ENCODE assay signal across 30 cellular contexts in the genomic region with DNA sequence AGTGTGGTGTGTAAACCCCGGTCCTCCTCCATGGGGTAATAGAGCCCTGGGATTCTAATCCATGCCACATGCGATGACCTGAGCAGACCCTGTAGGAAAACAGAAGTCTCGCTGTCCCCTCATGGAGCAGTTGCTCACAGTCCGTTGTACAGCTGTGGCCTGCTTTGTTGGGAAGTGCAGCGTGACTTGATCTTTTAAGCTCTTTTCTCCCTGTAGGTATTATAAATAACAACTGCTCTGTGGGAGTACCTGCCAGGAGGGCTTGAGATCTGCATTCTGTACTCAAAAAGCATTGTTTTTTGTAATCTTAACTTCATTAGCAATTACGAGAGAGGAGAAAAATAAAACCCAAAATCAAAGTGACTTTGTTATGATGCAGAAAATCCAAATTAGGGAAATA. TPM values are rescaled to one million over a fixed set of nuclear protein-coding genes. Genes with fewer than 3 reads are reported as not detected.
DNase-seq lines count a peak whose midpoint lies in the region; ATAC-seq, FAIRE-seq and TF ChIP-seq lines count a peak whose summit lies in the region.
"Had no signal": no experiment of that assay in that cellular context is flagged by ENCODE, and none has a peak within 500 bp of the region (broad histone marks: within the 10 kb centered on the region; RNA-seq: fewer than 3 reads in every experiment).

No MANE protein-coding gene starts in this region.

- no peaks in the 10 kb centered on the region for H3K36me3 ChIP-seq in H1 (ENCODE audit: control insufficient read depth in 2 of 4, insufficient read depth in 4 of 4, low read length in 3 of 4)
- H3K36me3 ChIP-seq: left ventricle myocardium inferior, upper lobe of right lung had no signal

- H4K8ac ChIP-seq in H1 (ENCODE audit: extremely low read depth, insufficient read depth, low read length): no peak overlapping the region

- no peak overlapping the region for H2BK5ac ChIP-seq in H1 (ENCODE audit: low read depth, low read length)

- no peak overlapping the region for H3K4ac ChIP-seq in H1 (replicated peaks; ENCODE audit: insufficient read length, low read depth, low read length)

- H3K9me3 ChIP-seq in H1 (ENCODE audit: insufficient read depth in 2 of 2, low read depth in 1 of 2, low read length in 1 of 2): no peaks in the 10 kb centered on the region
- H3K9me3 ChIP-seq: left ventricle myocardium inferior, SK-N-SH, upper lobe of right lung had no signal

- H4K91ac ChIP-seq in H1 (replicated peaks; ENCODE audit: insufficient read length, low read length): no peak overlapping the region

- FAIRE-seq in H1 (lab: Jason Lieb, UNC): peak; percentile 88

- peak overlapping the region; percentile 6; the same call in 1 of the 2 replicates for H3K27ac ChIP-seq in H1 (ENCODE audit: low read depth, low read length)
- H3K27ac ChIP-seq: 22Rv1, left ventricle myocardium inferior, upper lobe of right lung had no signal

- no peak overlapping the region for H3K4me3 Mint-ChIP-seq in glutamatergic neuron (ENCODE audit: unreplicated experiment)
- H3K4me3 Mint-ChIP-seq: stimulated activated memory B cell treated with anti-CD40 and anti-IgM and Interleukin-4, amounts not matched to agents 10 μg/mL and 1 μg/mL and 100 μg/mL, for 72 hours; T-helper 1 cell treated with Interleukin-12 subunit alpha and Interleukin-12 subunit beta and Interleukin-4 antibody, amounts not matched to agents 30 μg/mL and 1 μg/mL, for 36 hours had no signal

- peaks cover 2% of the 10 kb centered on the region for H3K9me3 Mint-ChIP-seq in glutamatergic neuron (ENCODE audit: unreplicated experiment)
- H3K9me3 Mint-ChIP-seq: stimulated activated memory B cell treated with anti-CD40 and anti-IgM and Interleukin-4, amounts not matched to agents 10 μg/mL and 1 μg/mL and 100 μg/mL, for 72 hours; T-helper 1 cell treated with Interleukin-12 subunit alpha and Interleukin-12 subunit beta and Interleukin-4 antibody, amounts not matched to agents 30 μg/mL and 1 μg/mL, for 36 hours had no signal

- TF ChIP-seq CTCF in H1 (IDR thresholded peaks at IDR 0.05; ENCODE audit: control extremely low read depth in 1 of 3, insufficient read depth in 1 of 3, low read depth in 1 of 3, low read length in 3 of 3) (no peak), glutamatergic neuron (IDR thresholded peaks at IDR 0.05; ENCODE audit: partially characterized antibody, unreplicated experiment) (no peak)

- no peak overlapping the region for H2AFZ ChIP-seq in H1 (ENCODE audit: low read length)

- CTCF ChIA-PET in H1 (lab: Charles Lee; ENCODE audit: partially characterized antibody): interaction anchor here (1.1 to 2.6 kb wide), 6 partner anchors 8 to 199 kb away, joined by 3 to 9 read pairs (median 5); no protein-coding TSS in a partner anchor

- H3K23me2 ChIP-seq in H1 (ENCODE audit: low read depth, low read length): no peaks in the 10 kb centered on the region

- no peak overlapping the region for H2BK15ac ChIP-seq in H1 (ENCODE audit: low read length)

- intact Hi-C loops in posterior vena cava (cut with DNase I): no loop called here

- peak in 1 of 2 experiments; percentile 70; a peak in 1 of 3 replicates for TF ChIP-seq EP300 in H1 (IDR thresholded peaks at IDR 0.05; ENCODE audit: borderline replicate concordance in 1 of 2, low read depth in 2 of 2, low read length in 2 of 2)

- peaks cover 0 to 74% of the 10 kb centered on the region in 2 experiments; a peak in 2 of 4 replicates for H3K79me2 ChIP-seq in H1 (ENCODE audit: control insufficient read depth in 1 of 2, insufficient read depth in 2 of 2, low read length in 2 of 2)

- POLR2A ChIA-PET in H1 (lab: Charles Lee; ENCODE audit: partially characterized antibody): interaction anchor here (1.1 to 1.2 kb wide), 2 partner anchors 16 to 28 kb away, joined by 3 to 4 read pairs; no protein-coding TSS in a partner anchor

- H2AK5ac ChIP-seq in H1 (ENCODE audit: low read depth, low read length): no peak overlapping the region

- DNase-seq in NCI-H345 (lab: John Stamatoyannopoulos, UW) (peak; percentile 14), NCI-H345 treated with DMSO at 0.1 percent for 48 hours (lab: John Stamatoyannopoulos, UW; ENCODE audit: unreplicated experiment) (no peak), H1 (ENCODE audit: low read depth in 1 of 2, low spot score in 2 of 2) (no peak), myocyte (ENCODE audit: low read depth) (peak; percentile 61), glutamatergic neuron (no peak), posterior vena cava (ENCODE audit: low spot score) (no peak), NCI-H146 treated with DMSO at 0.1 percent for 48 hours (lab: John Stamatoyannopoulos, UW; ENCODE audit: unreplicated experiment) (no peak)
- DNase-seq: activated CD4-positive, alpha-beta T cell treated with anti-CD3 and anti-CD28 coated beads, Interleukin-2, amount 50 U/mL, for 48 hours; activated naive CD4-positive, alpha-beta T cell; activated T-cell treated with anti-CD3 and anti-CD28 coated beads, Interleukin-2, amount 50 U/mL, for 48 hours; C1 segment of cervical spinal cord; cerebellar nuclear complex; COR-L47; DMS53; foreskin melanocyte; KBM-7; left ventricle myocardium inferior; mesenchymal stem cell; NCI-H1092; NCI-H187; NCI-H510A treated with DMSO at 0.1 percent for 48 hours; NK-92 treated with Interleukin-12 subunit alpha and Interleukin-12 subunit beta, amount 100 ng/mL, for 24 hours; occipital lobe; SK-N-SH; upper lobe of right lung had no signal

- peaks cover 6 to 19% (median 15%) of the 10 kb centered on the region in 4 experiments for H3K4me1 ChIP-seq in H1 (replicated peaks in 1 of 4; ENCODE audit: control insufficient read depth in 3 of 4, insufficient read depth in 4 of 4, low read length in 3 of 4)
- H3K4me1 ChIP-seq: left ventricle myocardium inferior, upper lobe of right lung had no signal

- no peaks in the 10 kb centered on the region for H3K4me1 Mint-ChIP-seq in glutamatergic neuron (ENCODE audit: low read depth, unreplicated experiment)
- H3K4me1 Mint-ChIP-seq: stimulated activated memory B cell treated with anti-CD40 and anti-IgM and Interleukin-4, amounts not matched to agents 10 μg/mL and 1 μg/mL and 100 μg/mL, for 72 hours had no signal

- ATAC-seq in GM19452 (IDR thresholded peaks at IDR 0.05; ENCODE audit: unreplicated experiment): no peak
- ATAC-seq: stimulated activated memory B cell treated with anti-CD40 and anti-IgM and Interleukin-4, amounts not matched to agents 10 μg/mL and 1 μg/mL and 100 μg/mL, for 72 hours; upper lobe of right lung had no signal

- 0 out of 2 replicates have a peak, but pooled peaks cover under 1% of the 10 kb centered on the region for H3K79me1 ChIP-seq in H1 (ENCODE audit: low read depth, low read length)

- H3K27ac Mint-ChIP-seq in glutamatergic neuron (ENCODE audit: unreplicated experiment): no peak overlapping the region
- H3K27ac Mint-ChIP-seq: stimulated activated memory B cell treated with anti-CD40 and anti-IgM and Interleukin-4, amounts not matched to agents 10 μg/mL and 1 μg/mL and 100 μg/mL, for 72 hours; T-helper 1 cell treated with Interleukin-12 subunit alpha and Interleukin-12 subunit beta and Interleukin-4 antibody, amounts not matched to agents 30 μg/mL and 1 μg/mL, for 36 hours had no signal

- H3K4me3 ChIP-seq in H1 (ENCODE audit: extremely low read depth in 1 of 4, insufficient read depth in 2 of 4, low read depth in 3 of 4, low read length in 4 of 4): no peak overlapping the region; a peak in 1 of 8 replicates
- H3K4me3 ChIP-seq: left ventricle myocardium inferior, upper lobe of right lung had no signal

- peak overlapping the region; percentile 19 to 32; a peak in 2 of 4 replicates for H3K4me2 ChIP-seq in H1 (ENCODE audit: insufficient read depth in 1 of 2, low read depth in 2 of 2, low read length in 2 of 2)
- H3K4me2 ChIP-seq: SK-N-SH had no signal

- no peak for TF ChIP-seq RAD21 in H1 (IDR thresholded peaks at IDR 0.05 in 1 of 2, conservative IDR thresholded peaks at IDR 0.05 in 1 of 2; ENCODE audit: low read depth in 2 of 2, low read length in 2 of 2)

- peak in 1 of 2 experiments; percentile 38; a peak in 1 of 3 replicates for TF ChIP-seq POLR2A in H1 (IDR thresholded peaks at IDR 0.05; ENCODE audit: control extremely low read depth in 1 of 2, low read depth in 2 of 2, low read length in 2 of 2)

- no peak overlapping the region for H3K56ac ChIP-seq in H1 (replicated peaks; ENCODE audit: insufficient read length, low read depth, low read length)

- H4K20me1 ChIP-seq in H1 (replicated peaks in 1 of 2; ENCODE audit: control insufficient read depth in 1 of 2, insufficient read depth in 2 of 2, low read length in 2 of 2): no peaks in the 10 kb centered on the region

- no peak overlapping the region for H2BK12ac ChIP-seq in H1 (ENCODE audit: low read depth, low read length)

- no peak overlapping the region for H3K9ac ChIP-seq in H1 (replicated peaks in 1 of 4; ENCODE audit: extremely low read depth in 1 of 4, low read depth in 3 of 4, low read length in 3 of 4)
- H3K9ac ChIP-seq: SK-N-SH had no signal

- WGBS in H1 (ENCODE audit: extremely low coverage in 1 of 2, insufficient coverage in 1 of 2, insufficient read length in 1 of 2, insufficient replicate concordance in 2 of 2, low coverage in 1 of 2, low lambda C conversion rate in 2 of 2, missing lambda C conversion rate in 1 of 2), 2 experiments: 18% methylated on average over 6 of the region's 6 CpGs; no CpG with 5 or more reads in 1 of the 2 experiments

- H2BK120ac ChIP-seq in H1 (replicated peaks; ENCODE audit: low read depth, low read length): peak overlapping the region; percentile 52

- no peak overlapping the region for H4K5ac ChIP-seq in H1 (ENCODE audit: insufficient read length, low read depth, low read length)

- H2BK20ac ChIP-seq in H1 (ENCODE audit: low read length): no peak overlapping the region

- no peak overlapping the region for H3K18ac ChIP-seq in H1 (ENCODE audit: extremely low read depth, low read length)

- no peak overlapping the region for H3K14ac ChIP-seq in H1 (ENCODE audit: insufficient read length)

- no peak overlapping the region for H3K23ac ChIP-seq in H1 (ENCODE audit: insufficient read length)

- no peaks in the 10 kb centered on the region for H3K36me3 Mint-ChIP-seq in glutamatergic neuron (ENCODE audit: unreplicated experiment)
- H3K36me3 Mint-ChIP-seq: stimulated activated memory B cell treated with anti-CD40 and anti-IgM and Interleukin-4, amounts not matched to agents 10 μg/mL and 1 μg/mL and 100 μg/mL, for 72 hours had no signal

- H3K27me3 Mint-ChIP-seq in glutamatergic neuron (ENCODE audit: unreplicated experiment): no peaks in the 10 kb centered on the region

- H3K27me3 ChIP-seq in H1 (replicated peaks in 1 of 4; ENCODE audit: control insufficient read depth in 3 of 4, extremely low read depth in 1 of 4, insufficient read depth in 3 of 4, low read length in 3 of 4): no peaks in the 10 kb centered on the region
- H3K27me3 ChIP-seq: upper lobe of right lung had no signal

RNA-seq across cellular contexts. Expression of gene MEGF10, which starts 17.3 kb away (rescaled TPM):
- total RNA-seq in H1 (2021; fragmentation: NEBNext Ultra II Directional; extraction: Animal tissue kit (Norgen Biotek cat#: 25700)): 38.2 and 43.2 TPM in 2 replicates
- polyA plus RNA-seq in H1 (2011; rRNA removed): 27.8 and 53.1 TPM in 2 replicates
- polyA plus RNA-seq in H1 (2011; cell fraction: cytosol; rRNA removed): 24.7 TPM
- polyA plus RNA-seq in H1 (2011; cell fraction: nucleus; rRNA removed): 124 TPM
- polyA plus RNA-seq in H1 (2012, experiment 1 of 2): 20.0 to 43.4 TPM (median 30.2 TPM) in 4 replicates
- 5.1 TPM for polyA plus RNA-seq in H1 (2012, experiment 2 of 2)
- polyA plus RNA-seq in H1 (2013, experiment 1 of 2): 34.1 TPM
- 32.7 TPM for polyA plus RNA-seq in H1 (2013, experiment 2 of 2)
- 279 and 422 TPM in 2 replicates for polyA minus RNA-seq in H1 (2011; rRNA and poly(A)+ RNA removed)
- 46.1 TPM for polyA minus RNA-seq in H1 (2011; cell fraction: cytosol; rRNA and poly(A)+ RNA removed)
- 141 TPM for polyA minus RNA-seq in H1 (2011; cell fraction: nucleus; rRNA and poly(A)+ RNA removed)
- total RNA-seq in myocyte: 193 and 196 TPM in 2 replicates
- 36.8 TPM for polyA plus RNA-seq in myocyte (2012)
- total RNA-seq in glutamatergic neuron (ENCODE audit: unreplicated experiment): 0.69 TPM
- total RNA-seq in posterior vena cava: under 1 TPM; 0.19 to 0.29 TPM
- total RNA-seq: HT-29 had no signal

Comparison
In these comparisons a context has a peak if more than half of its experiments do, and no peak if none do; other contexts are left out.
1. DNase-seq: peak in NCI-H345 (single experiment) and myocyte (single experiment); none in NCI-H345 treated with DMSO at 0.1 percent for 48 hours (single experiment), H1 (0 of 2), glutamatergic neuron (single experiment), posterior vena cava (single experiment) and NCI-H146 treated with DMSO at 0.1 percent for 48 hours (single experiment).
2. RNA of gene MEGF10, which starts 17.3 kb away (total RNA-seq): 193 to 196 TPM in myocyte and 38.2 to 43.2 TPM in H1; 0.69 TPM in glutamatergic neuron (single experiment) and 0.19 to 0.29 TPM in posterior vena cava; every median in the first group is over 10 times any median in the second.